In the genomic region with DNA sequence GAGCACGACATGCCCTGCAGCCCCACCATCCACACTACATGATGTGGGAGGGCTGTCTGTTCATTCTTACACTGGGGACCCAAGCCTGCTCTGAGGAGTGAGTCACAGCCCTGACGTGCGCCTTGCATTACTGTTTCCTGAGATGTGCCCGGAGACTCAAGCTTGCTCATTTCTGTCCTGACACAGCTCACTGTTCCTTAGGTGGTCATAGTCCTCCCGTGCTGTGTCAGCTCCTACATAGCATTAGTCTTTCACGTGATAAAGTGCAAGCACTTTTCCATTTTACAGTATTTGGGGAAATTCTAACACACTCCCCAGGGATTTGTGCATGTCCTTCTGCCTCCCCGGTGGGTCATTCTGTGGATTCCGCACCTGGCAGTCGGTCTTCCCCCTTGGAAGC, we compare ENCODE assay signal across 9 cellular contexts. TPM values are rescaled to one million over a fixed set of nuclear protein-coding genes. Genes with fewer than 3 reads are reported as not detected.
DNase-seq lines count a peak whose midpoint lies in the region; ATAC-seq, FAIRE-seq and TF ChIP-seq lines count a peak whose summit lies in the region.
"Had no signal": no experiment of that assay in that cellular context is flagged by ENCODE, and none has a peak within 500 bp of the region (broad histone marks: within the 10 kb centered on the region; RNA-seq: fewer than 3 reads in every experiment).

No MANE protein-coding gene starts in this region.

- CTCF ChIA-PET in Caco-2 (lab: Charles Lee): no interaction called here

- POLR2A ChIA-PET in Caco-2 (lab: Charles Lee): no interaction called here

- peaks cover 22% of the 10 kb centered on the region for H4K20me1 ChIP-seq in astrocyte (ENCODE audit: insufficient read depth, low read length)

- H3K4me3 ChIP-seq in astrocyte (ENCODE audit: insufficient read depth, low read depth, low read length) (no peak overlapping the region), Caco-2 (ENCODE audit: low read depth, low read length) (no peak overlapping the region)

- H3K4me3 Mint-ChIP-seq in astrocyte (ENCODE audit: unreplicated experiment) (no peak overlapping the region), Caco-2 (ENCODE audit: unreplicated experiment) (no peak overlapping the region)

- H3K4me1 ChIP-seq in astrocyte (ENCODE audit: insufficient read depth, low read length): peaks cover 28% of the 10 kb centered on the region
- no peaks in the 10 kb centered on the region for H3K4me1 ChIP-seq in Caco-2

- H3K27me3 Mint-ChIP-seq in astrocyte (ENCODE audit: low read depth, unreplicated experiment) (no peaks in the 10 kb centered on the region), Caco-2 (ENCODE audit: insufficient read depth, unreplicated experiment) (peaks cover 4% of the 10 kb centered on the region)

- no peak overlapping the region for H2AFZ ChIP-seq in astrocyte (ENCODE audit: low read depth, low read length)

- DNase-seq in AG08396 (ENCODE audit: low spot score) (peak; percentile 48), astrocyte (ENCODE audit: low read depth) (peak; percentile 86), Caco-2 (no peak), NCI-H2171 treated with DMSO at 0.1 percent for 48 hours (lab: John Stamatoyannopoulos, UW) (no peak), NCI-H774 (lab: John Stamatoyannopoulos, UW) (no peak), activated gamma-delta T cell (lab: John Stamatoyannopoulos, UW) (no peak)
- DNase-seq: GF-D8 had no signal

- H3K36me3 Mint-ChIP-seq in astrocyte (ENCODE audit: low read depth, unreplicated experiment) (peaks cover 2% of the 10 kb centered on the region), Caco-2 (ENCODE audit: insufficient read depth, unreplicated experiment) (no peaks in the 10 kb centered on the region)

- BruUV-seq in Caco-2 (replicated peaks; lab: Mats Ljungman, UMichigan): no TSS peak

- ATAC-seq in GM18873 (IDR thresholded peaks at IDR 0.05; ENCODE audit: low FRiP score, unreplicated experiment) (peak; percentile 61), HG03045 (IDR thresholded peaks at IDR 0.05; ENCODE audit: unreplicated experiment) (peak; percentile 63)

- peak overlapping the region; percentile 77 for H3K4me2 ChIP-seq in astrocyte (ENCODE audit: low read length)

- peaks cover 13% of the 10 kb centered on the region for H3K4me1 Mint-ChIP-seq in astrocyte (ENCODE audit: low read depth, unreplicated experiment)
- H3K4me1 Mint-ChIP-seq in Caco-2 (ENCODE audit: low read depth, unreplicated experiment): peaks cover 5% of the 10 kb centered on the region

- FAIRE-seq in astrocyte (lab: Jason Lieb, UNC): no peak

- H3K27me3 ChIP-seq in astrocyte (ENCODE audit: insufficient read depth, low read length): no peaks in the 10 kb centered on the region
- no peaks in the 10 kb centered on the region; the same call in 1 of the 2 replicates for H3K27me3 ChIP-seq in Caco-2 (replicated peaks; ENCODE audit: control insufficient read depth, insufficient read depth, low read length)

- TF ChIP-seq CTCF in astrocyte (IDR thresholded peaks at IDR 0.05; ENCODE audit: insufficient read depth, low read depth, low read length) (no peak), Caco-2 (IDR thresholded peaks at IDR 0.05; ENCODE audit: insufficient read depth in 1 of 2, low read depth in 1 of 2, low read length in 1 of 2, severe bottlenecking in 1 of 2, unreplicated experiment in 1 of 2) (no peak)

- H3K9ac ChIP-seq in astrocyte (ENCODE audit: low read length): peak overlapping the region; percentile 59

- H3K9me3 Mint-ChIP-seq in astrocyte (ENCODE audit: unreplicated experiment) (peaks cover 2% of the 10 kb centered on the region), Caco-2 (ENCODE audit: unreplicated experiment) (no peaks in the 10 kb centered on the region)

- peak overlapping the region; percentile 85 for H3K27ac ChIP-seq in astrocyte (ENCODE audit: low read depth, low read length)

- peaks cover under 1% of the 10 kb centered on the region for H3K9me3 ChIP-seq in astrocyte (ENCODE audit: insufficient read depth, low read depth, low read length)
- H3K9me3 ChIP-seq in Caco-2: no peaks in the 10 kb centered on the region

- intact Hi-C loops in Caco-2 (cut with micrococcal nuclease; ENCODE audit: unreplicated experiment): no loop called here

- H3K27ac Mint-ChIP-seq in astrocyte (ENCODE audit: unreplicated experiment) (peak overlapping the region; percentile 41), Caco-2 (ENCODE audit: unreplicated experiment) (no peak overlapping the region)

- H3K36me3 ChIP-seq in astrocyte (ENCODE audit: insufficient read depth, low read length) (no peaks in the 10 kb centered on the region), Caco-2 (ENCODE audit: control insufficient read depth, insufficient read depth, low read length) (no peaks in the 10 kb centered on the region)

- H3K79me2 ChIP-seq in astrocyte (ENCODE audit: insufficient read depth, low read length): peaks cover 44% of the 10 kb centered on the region

RNA-seq across cellular contexts. Expression of gene TRIM43B, which starts 46.2 kb away (rescaled TPM):
- total RNA-seq in astrocyte (0.91 TPM in 1 of 2 replicates, not detected in the other), Caco-2 (2022) (not detected in 2 replicates)

Comparison
In these comparisons a context has a peak if more than half of its experiments do, and no peak if none do; other contexts are left out.
1. DNase-seq: peak in AG08396 (single experiment) and astrocyte (single experiment); none in Caco-2 (0 of 2), NCI-H2171 treated with DMSO at 0.1 percent for 48 hours (single experiment), NCI-H774 (single experiment) and activated gamma-delta T cell (single experiment).